Comparison of ENCODE assay signal across 2 cellular contexts in genomic region chr16:79599256-79599836, GRCh38.
A peak's percentile ranks its signal among the peaks of the same experiment; 100 is the strongest.
TF ChIP-seq lines count a peak whose summit lies in the region.

No MANE protein-coding gene starts in this region.

TF ChIP-seq in WTC11, 78 proteins besides CTCF, POLR2A, EP300 and RAD21 (continued from another document):
- no peak for TF ChIP-seq SOX15 (CRISPR knock-in tag; IDR thresholded peaks at IDR 0.05)
- TF ChIP-seq ELF4 (CRISPR knock-in tag; IDR thresholded peaks at IDR 0.05; ENCODE audit: low read depth): no peak
- TF ChIP-seq FOXP1 (CRISPR knock-in tag; IDR thresholded peaks at IDR 0.05; ENCODE audit: borderline replicate concordance): no peak
- TF ChIP-seq NR3C1 (CRISPR knock-in tag; conservative IDR thresholded peaks at IDR 0.05; ENCODE audit: low read depth): no peak
- TF ChIP-seq ZNF416 (CRISPR knock-in tag; IDR thresholded peaks at IDR 0.05): no peak
- no peak for TF ChIP-seq ZNF317 (CRISPR knock-in tag; IDR thresholded peaks at IDR 0.05; ENCODE audit: borderline replicate concordance, low read depth)
TF ChIP-seq in WTC11: peak in this region for 0.

TF ChIP-seq in H1, 55 proteins besides CTCF, POLR2A, EP300 and RAD21:
- TF ChIP-seq, protein P1, sequence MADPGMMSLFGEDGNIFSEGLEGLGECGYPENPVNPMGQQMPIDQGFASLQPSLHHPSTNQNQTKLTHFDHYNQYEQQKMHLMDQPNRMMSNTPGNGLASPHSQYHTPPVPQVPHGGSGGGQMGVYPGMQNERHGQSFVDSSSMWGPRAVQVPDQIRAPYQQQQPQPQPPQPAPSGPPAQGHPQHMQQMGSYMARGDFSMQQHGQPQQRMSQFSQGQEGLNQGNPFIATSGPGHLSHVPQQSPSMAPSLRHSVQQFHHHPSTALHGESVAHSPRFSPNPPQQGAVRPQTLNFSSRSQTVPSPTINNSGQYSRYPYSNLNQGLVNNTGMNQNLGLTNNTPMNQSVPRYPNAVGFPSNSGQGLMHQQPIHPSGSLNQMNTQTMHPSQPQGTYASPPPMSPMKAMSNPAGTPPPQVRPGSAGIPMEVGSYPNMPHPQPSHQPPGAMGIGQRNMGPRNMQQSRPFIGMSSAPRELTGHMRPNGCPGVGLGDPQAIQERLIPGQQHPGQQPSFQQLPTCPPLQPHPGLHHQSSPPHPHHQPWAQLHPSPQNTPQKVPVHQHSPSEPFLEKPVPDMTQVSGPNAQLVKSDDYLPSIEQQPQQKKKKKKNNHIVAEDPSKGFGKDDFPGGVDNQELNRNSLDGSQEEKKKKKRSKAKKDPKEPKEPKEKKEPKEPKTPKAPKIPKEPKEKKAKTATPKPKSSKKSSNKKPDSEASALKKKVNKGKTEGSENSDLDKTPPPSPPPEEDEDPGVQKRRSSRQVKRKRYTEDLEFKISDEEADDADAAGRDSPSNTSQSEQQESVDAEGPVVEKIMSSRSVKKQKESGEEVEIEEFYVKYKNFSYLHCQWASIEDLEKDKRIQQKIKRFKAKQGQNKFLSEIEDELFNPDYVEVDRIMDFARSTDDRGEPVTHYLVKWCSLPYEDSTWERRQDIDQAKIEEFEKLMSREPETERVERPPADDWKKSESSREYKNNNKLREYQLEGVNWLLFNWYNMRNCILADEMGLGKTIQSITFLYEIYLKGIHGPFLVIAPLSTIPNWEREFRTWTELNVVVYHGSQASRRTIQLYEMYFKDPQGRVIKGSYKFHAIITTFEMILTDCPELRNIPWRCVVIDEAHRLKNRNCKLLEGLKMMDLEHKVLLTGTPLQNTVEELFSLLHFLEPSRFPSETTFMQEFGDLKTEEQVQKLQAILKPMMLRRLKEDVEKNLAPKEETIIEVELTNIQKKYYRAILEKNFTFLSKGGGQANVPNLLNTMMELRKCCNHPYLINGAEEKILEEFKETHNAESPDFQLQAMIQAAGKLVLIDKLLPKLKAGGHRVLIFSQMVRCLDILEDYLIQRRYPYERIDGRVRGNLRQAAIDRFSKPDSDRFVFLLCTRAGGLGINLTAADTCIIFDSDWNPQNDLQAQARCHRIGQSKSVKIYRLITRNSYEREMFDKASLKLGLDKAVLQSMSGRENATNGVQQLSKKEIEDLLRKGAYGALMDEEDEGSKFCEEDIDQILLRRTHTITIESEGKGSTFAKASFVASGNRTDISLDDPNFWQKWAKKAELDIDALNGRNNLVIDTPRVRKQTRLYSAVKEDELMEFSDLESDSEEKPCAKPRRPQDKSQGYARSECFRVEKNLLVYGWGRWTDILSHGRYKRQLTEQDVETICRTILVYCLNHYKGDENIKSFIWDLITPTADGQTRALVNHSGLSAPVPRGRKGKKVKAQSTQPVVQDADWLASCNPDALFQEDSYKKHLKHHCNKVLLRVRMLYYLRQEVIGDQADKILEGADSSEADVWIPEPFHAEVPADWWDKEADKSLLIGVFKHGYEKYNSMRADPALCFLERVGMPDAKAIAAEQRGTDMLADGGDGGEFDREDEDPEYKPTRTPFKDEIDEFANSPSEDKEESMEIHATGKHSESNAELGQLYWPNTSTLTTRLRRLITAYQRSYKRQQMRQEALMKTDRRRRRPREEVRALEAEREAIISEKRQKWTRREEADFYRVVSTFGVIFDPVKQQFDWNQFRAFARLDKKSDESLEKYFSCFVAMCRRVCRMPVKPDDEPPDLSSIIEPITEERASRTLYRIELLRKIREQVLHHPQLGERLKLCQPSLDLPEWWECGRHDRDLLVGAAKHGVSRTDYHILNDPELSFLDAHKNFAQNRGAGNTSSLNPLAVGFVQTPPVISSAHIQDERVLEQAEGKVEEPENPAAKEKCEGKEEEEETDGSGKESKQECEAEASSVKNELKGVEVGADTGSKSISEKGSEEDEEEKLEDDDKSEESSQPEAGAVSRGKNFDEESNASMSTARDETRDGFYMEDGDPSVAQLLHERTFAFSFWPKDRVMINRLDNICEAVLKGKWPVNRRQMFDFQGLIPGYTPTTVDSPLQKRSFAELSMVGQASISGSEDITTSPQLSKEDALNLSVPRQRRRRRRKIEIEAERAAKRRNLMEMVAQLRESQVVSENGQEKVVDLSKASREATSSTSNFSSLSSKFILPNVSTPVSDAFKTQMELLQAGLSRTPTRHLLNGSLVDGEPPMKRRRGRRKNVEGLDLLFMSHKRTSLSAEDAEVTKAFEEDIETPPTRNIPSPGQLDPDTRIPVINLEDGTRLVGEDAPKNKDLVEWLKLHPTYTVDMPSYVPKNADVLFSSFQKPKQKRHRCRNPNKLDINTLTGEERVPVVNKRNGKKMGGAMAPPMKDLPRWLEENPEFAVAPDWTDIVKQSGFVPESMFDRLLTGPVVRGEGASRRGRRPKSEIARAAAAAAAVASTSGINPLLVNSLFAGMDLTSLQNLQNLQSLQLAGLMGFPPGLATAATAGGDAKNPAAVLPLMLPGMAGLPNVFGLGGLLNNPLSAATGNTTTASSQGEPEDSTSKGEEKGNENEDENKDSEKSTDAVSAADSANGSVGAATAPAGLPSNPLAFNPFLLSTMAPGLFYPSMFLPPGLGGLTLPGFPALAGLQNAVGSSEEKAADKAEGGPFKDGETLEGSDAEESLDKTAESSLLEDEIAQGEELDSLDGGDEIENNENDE (IDR thresholded peaks at IDR 0.05; ENCODE audit: insufficient replicate concordance, low read length): no peak
- TF ChIP-seq CHD2 (IDR thresholded peaks at IDR 0.05; ENCODE audit: low read length) (no peak), NRF1 (IDR thresholded peaks at IDR 0.05; ENCODE audit: low read depth, low read length) (no peak), CBX8 (IDR thresholded peaks at IDR 0.05; ENCODE audit: borderline replicate concordance, low read depth, low read length) (no peak), GABPA (IDR thresholded peaks at IDR 0.05; ENCODE audit: borderline replicate concordance, insufficient read depth, low read length) (no peak), SUZ12 (IDR thresholded peaks at IDR 0.05; ENCODE audit: low read length) (peak; percentile 54; the same call in 1 of the 2 replicates), SIRT6 (IDR thresholded peaks at IDR 0.05; ENCODE audit: low read length) (no peak), RNF2 (IDR thresholded peaks at IDR 0.05; ENCODE audit: borderline replicate concordance, low read depth, low read length, missing control alignments, poor library complexity, severe bottlenecking) (no peak), FOSL1 (IDR thresholded peaks at IDR 0.05; ENCODE audit: insufficient read depth, low read depth, low read length) (no peak), SP1 (IDR thresholded peaks at IDR 0.05; ENCODE audit: low read depth, low read length) (no peak), RBBP5 (IDR thresholded peaks at IDR 0.05; ENCODE audit: borderline replicate concordance, low read depth, low read length) (0 out of 2 replicates have a peak, but pooled peaks have one; percentile 27), BACH1 (IDR thresholded peaks at IDR 0.05; ENCODE audit: low read length) (no peak), TBP (IDR thresholded peaks at IDR 0.05; ENCODE audit: low read depth, low read length) (no peak), TEAD4 (IDR thresholded peaks at IDR 0.05; ENCODE audit: low read depth, low read length) (no peak), KDM4A (IDR thresholded peaks at IDR 0.05; ENCODE audit: low read depth, low read length, severe bottlenecking) (no peak), CHD1 (IDR thresholded peaks at IDR 0.05; ENCODE audit: low read depth, low read length) (no peak), SP4 (IDR thresholded peaks at IDR 0.05; ENCODE audit: low read length) (no peak), KDM1A (IDR thresholded peaks at IDR 0.05; ENCODE audit: borderline replicate concordance, low read length) (no peak), MAFK (IDR thresholded peaks at IDR 0.05; ENCODE audit: low read depth, low read length) (no peak), YY1 (IDR thresholded peaks at IDR 0.05; ENCODE audit: low read depth, low read length) (no peak), HDAC6 (IDR thresholded peaks at IDR 0.05; ENCODE audit: low read depth, low read length) (no peak), SIX5 (IDR thresholded peaks at IDR 0.05; ENCODE audit: low read depth, low read length) (no peak), E2F6 (IDR thresholded peaks at IDR 0.05) (0 out of 2 replicates have a peak, but pooled peaks have one; percentile 12), KDM5A (IDR thresholded peaks at IDR 0.05; ENCODE audit: low read length) (no peak), ZNF274 (IDR thresholded peaks at IDR 0.05; ENCODE audit: borderline replicate concordance, extremely low read depth, low read length) (no peak)
- TF ChIP-seq, protein P2, sequence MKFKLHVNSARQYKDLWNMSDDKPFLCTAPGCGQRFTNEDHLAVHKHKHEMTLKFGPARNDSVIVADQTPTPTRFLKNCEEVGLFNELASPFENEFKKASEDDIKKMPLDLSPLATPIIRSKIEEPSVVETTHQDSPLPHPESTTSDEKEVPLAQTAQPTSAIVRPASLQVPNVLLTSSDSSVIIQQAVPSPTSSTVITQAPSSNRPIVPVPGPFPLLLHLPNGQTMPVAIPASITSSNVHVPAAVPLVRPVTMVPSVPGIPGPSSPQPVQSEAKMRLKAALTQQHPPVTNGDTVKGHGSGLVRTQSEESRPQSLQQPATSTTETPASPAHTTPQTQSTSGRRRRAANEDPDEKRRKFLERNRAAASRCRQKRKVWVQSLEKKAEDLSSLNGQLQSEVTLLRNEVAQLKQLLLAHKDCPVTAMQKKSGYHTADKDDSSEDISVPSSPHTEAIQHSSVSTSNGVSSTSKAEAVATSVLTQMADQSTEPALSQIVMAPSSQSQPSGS (IDR thresholded peaks at IDR 0.05; ENCODE audit: low read length): no peak
- TF ChIP-seq, protein P3, sequence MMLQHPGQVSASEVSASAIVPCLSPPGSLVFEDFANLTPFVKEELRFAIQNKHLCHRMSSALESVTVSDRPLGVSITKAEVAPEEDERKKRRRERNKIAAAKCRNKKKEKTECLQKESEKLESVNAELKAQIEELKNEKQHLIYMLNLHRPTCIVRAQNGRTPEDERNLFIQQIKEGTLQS (IDR thresholded peaks at IDR 0.05; ENCODE audit: insufficient read depth, low read depth, low read length): no peak
